ENCODE assay signal across 9 cellular contexts in the genomic region with DNA sequence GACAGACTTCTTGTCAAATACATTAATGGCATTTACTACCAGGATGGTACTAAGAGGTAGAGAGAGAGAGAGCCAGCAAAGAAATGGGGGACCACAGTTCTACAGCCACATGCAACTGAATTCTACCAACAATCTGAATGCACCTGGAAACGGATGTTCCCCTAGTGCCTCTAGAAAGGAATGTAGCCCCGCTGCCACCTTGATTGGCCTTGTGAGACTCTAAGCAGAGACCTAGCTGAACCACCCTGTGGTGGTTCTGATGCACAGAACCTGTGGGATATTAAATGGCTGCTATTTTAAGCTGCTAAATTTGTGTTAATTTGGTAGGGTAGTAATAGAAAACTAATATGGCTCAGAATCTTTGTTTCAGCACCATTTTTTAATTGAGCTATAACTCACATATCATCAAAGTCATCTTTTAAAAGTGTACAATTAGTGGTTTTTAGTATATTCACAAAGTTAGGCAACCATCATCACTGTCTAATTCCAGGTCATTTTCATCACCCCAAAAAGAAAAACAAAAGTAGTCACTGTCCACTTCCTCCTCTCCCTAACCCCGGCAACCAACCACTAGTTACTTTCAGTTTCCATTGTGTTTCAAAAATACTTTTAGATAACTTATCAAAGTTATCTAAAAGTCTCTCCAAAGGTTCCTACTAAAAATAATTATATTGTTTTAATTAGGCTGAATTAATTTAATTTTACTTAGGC. TPM values are rescaled to one million over a fixed set of nuclear protein-coding genes. Genes with fewer than 3 reads are reported as not detected.
DNase-seq lines count a peak whose midpoint lies in the region; ATAC-seq and TF ChIP-seq lines count a peak whose summit lies in the region.
"Had no signal": no experiment of that assay in that cellular context is flagged by ENCODE, and none has a peak within 500 bp of the region (broad histone marks: within the 10 kb centered on the region; RNA-seq: fewer than 3 reads in every experiment).

No MANE protein-coding gene starts in this region.

- H3K36me3 Mint-ChIP-seq in activated naive CD8-positive, alpha-beta T cell = peaks cover 13% of the 10 kb centered on the region

- DNase-seq in islet precursor cell (no peak), omental fat pad (ENCODE audit: low spot score) (no peak), coronary artery (ENCODE audit: low spot score) (no peak)

- ATAC-seq in GM19372 (IDR thresholded peaks at IDR 0.05; ENCODE audit: low read depth, unreplicated experiment) (peak; percentile 85), HG03378 (IDR thresholded peaks at IDR 0.05; ENCODE audit: unreplicated experiment) (peak; percentile 78), omental fat pad (ENCODE audit: low FRiP score) (no peak)

- H3K9me3 ChIP-seq in BLaER1 = no peaks in the 10 kb centered on the region
- no peaks in the 10 kb centered on the region for H3K9me3 ChIP-seq in subcutaneous abdominal adipose tissue (ENCODE audit: control insufficient read depth in 5 of 5, low read length in 5 of 5)

- TF ChIP-seq CTCF in omental fat pad (IDR thresholded peaks at IDR 0.05) = no peak
- TF ChIP-seq CTCF in coronary artery (IDR thresholded peaks at IDR 0.05) = no peak

- peaks cover 25% of the 10 kb centered on the region for H3K4me1 Mint-ChIP-seq in activated naive CD8-positive, alpha-beta T cell (ENCODE audit: low read depth)
- H3K4me1 Mint-ChIP-seq: brain had no signal

- no peaks in the 10 kb centered on the region for H3K27me3 ChIP-seq in BLaER1
- no peaks in the 10 kb centered on the region for H3K27me3 ChIP-seq in subcutaneous abdominal adipose tissue (ENCODE audit: control insufficient read depth in 5 of 5, insufficient read depth in 4 of 5, low read length in 5 of 5)

- peak overlapping the region; percentile 86 for H3K27ac Mint-ChIP-seq in activated naive CD8-positive, alpha-beta T cell
- H3K27ac Mint-ChIP-seq: brain had no signal

- H3K9me3 Mint-ChIP-seq in activated naive CD8-positive, alpha-beta T cell (ENCODE audit: low read depth) = no peaks in the 10 kb centered on the region
- H3K9me3 Mint-ChIP-seq: brain had no signal

- H3K9ac ChIP-seq in BLaER1 (peak overlapping the region; percentile 53; the same call in 1 of the 2 replicates), subcutaneous abdominal adipose tissue (ENCODE audit: low read length in 5 of 5) (peak overlapping the region in 1 of 5 donors; percentile 46)

- H3K4me3 ChIP-seq in BLaER1 = peak overlapping the region; percentile 34
- H3K4me3 ChIP-seq in subcutaneous abdominal adipose tissue (ENCODE audit: low read depth in 1 of 5, low read length in 5 of 5) = peak overlapping the region in 3 of 5 donors; percentile 28 to 37 (median 29)
- H3K4me3 ChIP-seq in coronary artery = no peak overlapping the region

- H3K36me3 ChIP-seq in BLaER1 (peaks cover 38% of the 10 kb centered on the region), subcutaneous abdominal adipose tissue (ENCODE audit: control insufficient read depth in 5 of 5, insufficient read depth in 5 of 5, low read length in 5 of 5) (peaks cover 15 to 41% (median 36%) of the 10 kb centered on the region in 5 donors)

- H3K4me1 ChIP-seq in BLaER1 = peaks cover 20% of the 10 kb centered on the region
- peaks cover 0 to 3% (median 0%) of the 10 kb centered on the region in 5 donors for H3K4me1 ChIP-seq in subcutaneous abdominal adipose tissue (ENCODE audit: control insufficient read depth in 5 of 5, insufficient read depth in 5 of 5, low read length in 5 of 5)

- H3K27ac ChIP-seq in BLaER1 = peak overlapping the region; percentile 71
- H3K27ac ChIP-seq in subcutaneous abdominal adipose tissue (ENCODE audit: low read depth, low read length) = no peak overlapping the region
- H3K27ac ChIP-seq in coronary artery = no peak overlapping the region

- H3K4me3 Mint-ChIP-seq in activated naive CD8-positive, alpha-beta T cell = peak overlapping the region; percentile 84
- H3K4me3 Mint-ChIP-seq: brain had no signal

- H3K27me3 Mint-ChIP-seq in activated naive CD8-positive, alpha-beta T cell = no peaks in the 10 kb centered on the region
- H3K27me3 Mint-ChIP-seq: brain had no signal

- no peaks in the 10 kb centered on the region for H4K20me1 ChIP-seq in BLaER1

- H3K4me2 ChIP-seq in BLaER1 = peak overlapping the region; percentile 79

RNA-seq across cellular contexts. Expression of a gene that starts 51.7 kb away (rescaled TPM):
- total RNA-seq in omental fat pad = 10 to 100 TPM; 15.9 to 32.6 (median 27.1) TPM
